ENCODE assay signal across 9 cellular contexts in the genomic region with DNA sequence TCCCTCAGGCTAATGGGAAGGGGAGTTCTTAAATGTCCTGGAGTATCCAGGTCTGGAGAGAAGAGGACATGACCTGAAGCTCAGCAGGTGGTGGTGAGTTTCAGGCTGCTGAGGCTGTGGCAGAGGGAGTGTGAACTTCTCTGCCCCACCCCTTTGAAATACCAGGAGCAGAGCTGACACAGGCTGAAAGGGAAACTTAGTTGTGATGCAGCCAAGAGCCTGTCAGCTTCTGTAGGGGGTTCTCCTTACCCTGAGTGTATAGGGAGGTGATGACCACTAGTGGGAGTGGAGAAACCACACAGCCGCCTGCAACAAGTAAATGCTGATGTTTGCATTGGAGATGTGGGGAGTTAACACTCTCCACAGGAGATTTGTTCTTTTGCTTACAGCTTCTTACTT.
DNase-seq lines count a peak whose midpoint lies in the region; ATAC-seq, FAIRE-seq and TF ChIP-seq lines count a peak whose summit lies in the region.
"Had no signal": no experiment of that assay in that cellular context is flagged by ENCODE, and none has a peak within 500 bp of the region (broad histone marks: within the 10 kb centered on the region; RNA-seq: fewer than 3 reads in every experiment).

No MANE protein-coding gene starts in this region.

- no peaks in the 10 kb centered on the region for H3K9me2 ChIP-seq in HCT116 (ENCODE audit: insufficient read depth)

- H3K9me3 ChIP-seq in HCT116 (ENCODE audit: control insufficient read depth in 1 of 2, insufficient read depth in 1 of 2, low read depth in 1 of 2, low read length in 2 of 2) (no peaks in the 10 kb centered on the region), NT2/D1 (ENCODE audit: insufficient read depth, low read length) (no peaks in the 10 kb centered on the region), HepG2 (ENCODE audit: low read length) (no peaks in the 10 kb centered on the region), kidney (ENCODE audit: control insufficient read depth in 1 of 2, low read length in 2 of 2) (no peaks in the 10 kb centered on the region)

- FAIRE-seq in HepG2 (lab: Jason Lieb, UNC) (no peak), kidney (lab: Jason Lieb, UNC) (no peak)

- RAD21 ChIA-PET in HCT116 (lab: Charles Lee; ENCODE audit: low non-redundant PET in 1 of 2, low total read pairs in 2 of 2, uncharacterized antibody in 2 of 2, unreplicated experiment in 2 of 2) = no interaction called here

- H3K79me2 ChIP-seq in HCT116 (ENCODE audit: insufficient read depth, low read length) (no peaks in the 10 kb centered on the region), HepG2 (ENCODE audit: insufficient read depth, low read length) (no peaks in the 10 kb centered on the region)

- no peak overlapping the region for H3K27ac Mint-ChIP-seq in activated CD4-positive, alpha-beta T cell treated with anti-CD3 and anti-CD28 coated beads, Interleukin-2, amount 10 ng/mL, durations not matched to agents 24 days and 14 days

- TF ChIP-seq EP300 in HepG2 (IDR thresholded peaks at IDR 0.05; ENCODE audit: low read depth in 2 of 2, low read length in 2 of 2) = no peak
- no peak for TF ChIP-seq EP300 in HepG2 (CRISPR knock-in tag; IDR thresholded peaks at IDR 0.05; ENCODE audit: borderline replicate concordance)

- intact Hi-C loops in HCT116 (cut with micrococcal nuclease) = no loop called here
- intact Hi-C loops in HepG2 (cut with micrococcal nuclease; ENCODE audit: unreplicated experiment) = no loop called here
- intact Hi-C loops in kidney (cut with DNase I) = no loop called here
- intact Hi-C loops in lower leg skin (cut with DNase I; ENCODE audit: low total_unique reads) = no loop called here
- intact Hi-C loops in activated CD4-positive, alpha-beta T cell treated with anti-CD3 and anti-CD28 coated beads, Interleukin-2, amount 10 ng/mL, durations not matched to agents 24 days and 14 days (cut with micrococcal nuclease) = no loop called here

- TF ChIP-seq CTCF in HCT116 (IDR thresholded peaks at IDR 0.05 in 2 of 3, conservative IDR thresholded peaks at IDR 0.05 in 1 of 3; ENCODE audit: borderline replicate concordance in 1 of 3, insufficient read depth in 1 of 3, low read depth in 2 of 3, low read length in 2 of 3) (no peak), HepG2 (CRISPR knock-in tag; IDR thresholded peaks at IDR 0.05) (no peak), kidney (IDR thresholded peaks at IDR 0.05; ENCODE audit: borderline replicate concordance, extremely low read depth, insufficient read depth) (no peak), lower leg skin (IDR thresholded peaks at IDR 0.05) (no peak)

- H3K4me1 Mint-ChIP-seq in activated CD4-positive, alpha-beta T cell treated with anti-CD3 and anti-CD28 coated beads, Interleukin-2, amount 10 ng/mL, durations not matched to agents 24 days and 14 days = no peaks in the 10 kb centered on the region

- no TSS peak for BruUV-seq in HCT116 (replicated peaks; lab: Mats Ljungman, UMichigan)
- BruUV-seq in HepG2 (replicated peaks; lab: Mats Ljungman, UMichigan) = no TSS peak

- H2AFZ ChIP-seq in HCT116 (ENCODE audit: low read depth, low read length, poor library complexity, severe bottlenecking) (no peak overlapping the region), HepG2 (ENCODE audit: low read length) (no peak overlapping the region)

- H3K36me3 ChIP-seq in HCT116 (ENCODE audit: control insufficient read depth in 1 of 2, insufficient read depth in 2 of 2, low read length in 2 of 2) (no peaks in the 10 kb centered on the region), NT2/D1 (ENCODE audit: insufficient read depth, insufficient read length, low read length) (no peaks in the 10 kb centered on the region), HepG2 (replicated peaks in 1 of 2; ENCODE audit: control insufficient read depth in 1 of 2, insufficient read depth in 2 of 2, low read length in 2 of 2) (no peaks in the 10 kb centered on the region), kidney (ENCODE audit: control insufficient read depth in 1 of 2, insufficient read depth in 2 of 2, low read length in 2 of 2) (no peaks in the 10 kb centered on the region)

- POLR2A ChIA-PET in HCT116 (lab: Charles Lee) = no interaction called here
- POLR2A ChIA-PET in HepG2 (lab: Yijun Ruan, JAX) = no interaction called here

- H3K27me3 Mint-ChIP-seq in activated CD4-positive, alpha-beta T cell treated with anti-CD3 and anti-CD28 coated beads, Interleukin-2, amount 10 ng/mL, durations not matched to agents 24 days and 14 days = peaks cover 41% of the 10 kb centered on the region

- in situ Hi-C loops in HepG2 (cut with HindIII; ENCODE audit: extremely low pct_ligation_motif_present, low pct_unique_long_range_greater_than_20kb) = no loop called here

- 61% methylated on average over 1 of the region's 1 CpG for WGBS in HepG2 (ENCODE audit: low lambda C conversion rate)
- WGBS in lower leg skin, 2 donors = 52 to 81% methylated on average over 1 of the region's 1 CpG

- H4K20me1 ChIP-seq in HCT116 (ENCODE audit: insufficient read depth) (no peaks in the 10 kb centered on the region), HepG2 (ENCODE audit: insufficient read depth, low read length) (no peaks in the 10 kb centered on the region)

- no peak for TF ChIP-seq RAD21 in HCT116 (IDR thresholded peaks at IDR 0.05; ENCODE audit: low read depth)
- TF ChIP-seq RAD21 in HepG2 (CRISPR knock-in tag; IDR thresholded peaks at IDR 0.05) = no peak

- H3K4me1 ChIP-seq in HCT116 (ENCODE audit: control insufficient read depth in 1 of 2, insufficient read depth in 2 of 2, low read length in 2 of 2) (0 out of 4 replicates have a peak, but pooled peaks cover 0 to 7% of the 10 kb centered on the region in 2 experiments), NT2/D1 (ENCODE audit: insufficient read depth, insufficient read length) (peaks cover 6% of the 10 kb centered on the region), HepG2 (ENCODE audit: insufficient read depth, low read length) (no peaks in the 10 kb centered on the region), kidney (ENCODE audit: control insufficient read depth in 1 of 2, insufficient read depth in 1 of 2, low read depth in 1 of 2, low read length in 2 of 2) (no peaks in the 10 kb centered on the region)

- H3K9ac ChIP-seq in HCT116 (ENCODE audit: low read length) (no peak overlapping the region), NT2/D1 (ENCODE audit: insufficient read length, low read depth) (no peak overlapping the region), HepG2 (ENCODE audit: insufficient read depth, low read depth, low read length) (no peak overlapping the region), kidney (ENCODE audit: low read length in 2 of 2) (no peak overlapping the region)

- H3K4me3 ChIP-seq in HCT116 (replicated peaks in 1 of 2; ENCODE audit: low read depth in 1 of 2, low read length in 2 of 2) = no peak overlapping the region
- H3K4me3 ChIP-seq in NT2/D1 (ENCODE audit: insufficient read length, low read depth) = no peak overlapping the region
- H3K4me3 ChIP-seq in HepG2 (replicated peaks in 1 of 3; ENCODE audit: insufficient read depth in 1 of 3, low read depth in 2 of 3, low read length in 3 of 3) = no peak overlapping the region
- H3K4me3 ChIP-seq in kidney (ENCODE audit: low read length in 2 of 2) = no peak overlapping the region
- H3K4me3 ChIP-seq in lower leg skin (ENCODE audit: low read depth, poor library complexity, severe bottlenecking) = no peak overlapping the region

- DNase-seq in HCT116 (ENCODE audit: low read depth, low spot score) (no peak), NT2/D1 (ENCODE audit: low read depth, low spot score) (peak; percentile 16), HepG2 (ENCODE audit: low spot score) (peak; percentile 10), kidney (no peak), lower leg skin (ENCODE audit: low spot score in 2 of 2) (no peak), GOT3 (lab: John Stamatoyannopoulos, UW) (no peak)
- no peak for DNase-seq in activated CD4-positive, alpha-beta T cell treated with anti-CD3 and anti-CD28 coated beads, Interleukin-2, amount 10 ng/mL, durations not matched to agents 24 days and 14 days
- DNase-seq: stimulated activated CD4-positive, alpha-beta T cell treated with anti-CD3 and anti-CD28 coated beads, Interleukin-15, amount 100 ng/mL, for 24 hours had no signal

- no peak overlapping the region for H3K4me3 Mint-ChIP-seq in activated CD4-positive, alpha-beta T cell treated with anti-CD3 and anti-CD28 coated beads, Interleukin-2, amount 10 ng/mL, durations not matched to agents 24 days and 14 days

- H3K36me3 Mint-ChIP-seq in activated CD4-positive, alpha-beta T cell treated with anti-CD3 and anti-CD28 coated beads, Interleukin-2, amount 10 ng/mL, durations not matched to agents 24 days and 14 days (ENCODE audit: low read depth) = no peaks in the 10 kb centered on the region

- CTCF ChIA-PET in HCT116 (lab: Charles Lee) = no interaction called here
- CTCF ChIA-PET in HepG2 (lab: Yijun Ruan, JAX; ENCODE audit: low intra/inter-chr PET ratio, low total read pairs) = no interaction called here

- H3K4me2 ChIP-seq in HCT116 (ENCODE audit: low read length) = no peak overlapping the region
- no peak overlapping the region for H3K4me2 ChIP-seq in HepG2 (ENCODE audit: low read depth, low read length)

- H3K27ac ChIP-seq in HCT116 (ENCODE audit: low read depth, low read length) (no peak overlapping the region), HepG2 (ENCODE audit: extremely low read length, insufficient read depth, low read length) (no peak overlapping the region), kidney (ENCODE audit: low read depth in 2 of 2, low read length in 2 of 2) (no peak overlapping the region)

- H3K9me3 Mint-ChIP-seq in activated CD4-positive, alpha-beta T cell treated with anti-CD3 and anti-CD28 coated beads, Interleukin-2, amount 10 ng/mL, durations not matched to agents 24 days and 14 days = no peaks in the 10 kb centered on the region

- peak; percentile 57 for ATAC-seq in GM18873 (IDR thresholded peaks at IDR 0.05; ENCODE audit: low FRiP score, unreplicated experiment)
- 0 out of 2 replicates have a peak, but pooled peaks have one; percentile 32 for ATAC-seq in HCT116
- ATAC-seq in HepG2 = peak; percentile 61

- no peak for TF ChIP-seq POLR2A in HCT116 (IDR thresholded peaks at IDR 0.05; ENCODE audit: borderline replicate concordance, extremely low read depth, insufficient read depth, insufficient read length)
- no peak for TF ChIP-seq POLR2A in HepG2 (IDR thresholded peaks at IDR 0.05; ENCODE audit: insufficient read depth in 1 of 2, low read depth in 2 of 2, low read length in 2 of 2)
- no peak for TF ChIP-seq POLR2A in lower leg skin (IDR thresholded peaks at IDR 0.05)

- peaks cover 7% of the 10 kb centered on the region; the same call in 1 of the 2 replicates for H3K27me3 ChIP-seq in HCT116 (ENCODE audit: insufficient read depth, low read length)
- no peaks in the 10 kb centered on the region for H3K27me3 ChIP-seq in NT2/D1 (ENCODE audit: insufficient read depth, insufficient read length)
- no peaks in the 10 kb centered on the region for H3K27me3 ChIP-seq in HepG2 (ENCODE audit: control insufficient read depth in 1 of 2, insufficient read depth in 2 of 2, low read length in 2 of 2)

TF ChIP-seq in HepG2, 621 proteins besides CTCF, POLR2A, EP300 and RAD21 (continues in another document):
- TF ChIP-seq FOXK2 (IDR thresholded peaks at IDR 0.05) = no peak

Comparison
In these comparisons a context has a peak if more than half of its experiments do, and no peak if none do; other contexts are left out.
1. DNase-seq: peak in NT2/D1 (single experiment) and HepG2 (single experiment); none in HCT116 (single experiment), kidney (single experiment), lower leg skin (0 of 2), GOT3 (single experiment) and activated CD4-positive, alpha-beta T cell treated with anti-CD3 and anti-CD28 coated beads, Interleukin-2, amount 10 ng/mL, durations not matched to agents 24 days and 14 days (single experiment).
2. Peak in every context shown above with its lines, with median percentiles within 50 percentile points of each other: ATAC-seq.